Comparison of ENCODE assay signal across 21 cellular contexts in the genomic region with DNA sequence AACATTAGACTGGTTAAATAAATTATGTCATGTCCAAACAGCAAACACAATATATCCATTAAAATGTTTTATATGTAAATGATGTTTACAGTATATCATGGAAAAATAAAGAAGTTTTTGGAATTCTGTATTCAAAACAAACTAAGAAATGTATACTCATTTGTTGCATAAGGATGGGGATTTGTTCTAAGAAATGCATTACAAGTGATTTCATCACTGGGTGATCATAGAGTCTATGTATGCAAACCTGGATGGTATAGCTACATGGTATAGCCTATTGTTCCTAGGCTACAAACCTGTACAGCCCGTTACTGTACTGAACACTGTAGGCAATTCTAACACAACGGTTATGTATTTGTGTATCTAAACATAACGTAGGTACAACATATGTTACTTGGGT.
"Had no signal": no experiment of that assay in that cellular context is flagged by ENCODE, and none has a peak within 500 bp of the region (broad histone marks: within the 10 kb centered on the region; RNA-seq: fewer than 3 reads in every experiment).

No MANE protein-coding gene starts in this region.

- H3K4me2 ChIP-seq: SK-N-SH had no signal

- ATAC-seq: Panc1, PC-3, T-cell had no signal

- H3K9ac ChIP-seq: SK-N-SH had no signal

- H3K27ac ChIP-seq: RWPE1 had no signal

- H3K9me3 ChIP-seq: SK-N-SH had no signal

- DNase-seq: KBM-7, MV-4-11, NCI-H1092, NCI-H1105 treated with DMSO at 0.1 percent for 48 hours, NCI-H1417 treated with DMSO at 0.1 percent for 48 hours, NCI-H146, NCI-H1694 treated with DMSO at 0.1 percent for 48 hours, NCI-H1930, NCI-H2081, NCI-H2107, NCI-H2227 treated with DMSO at 0.1 percent for 48 hours, NCI-H524, NCI-H526 treated with DMSO at 0.1 percent for 48 hours, NCI-H774, PC-3, SHP77, SK-N-SH, SW 1271, T-cell had no signal
